8 cellular contexts compared by ENCODE assay signal in the genomic region with DNA sequence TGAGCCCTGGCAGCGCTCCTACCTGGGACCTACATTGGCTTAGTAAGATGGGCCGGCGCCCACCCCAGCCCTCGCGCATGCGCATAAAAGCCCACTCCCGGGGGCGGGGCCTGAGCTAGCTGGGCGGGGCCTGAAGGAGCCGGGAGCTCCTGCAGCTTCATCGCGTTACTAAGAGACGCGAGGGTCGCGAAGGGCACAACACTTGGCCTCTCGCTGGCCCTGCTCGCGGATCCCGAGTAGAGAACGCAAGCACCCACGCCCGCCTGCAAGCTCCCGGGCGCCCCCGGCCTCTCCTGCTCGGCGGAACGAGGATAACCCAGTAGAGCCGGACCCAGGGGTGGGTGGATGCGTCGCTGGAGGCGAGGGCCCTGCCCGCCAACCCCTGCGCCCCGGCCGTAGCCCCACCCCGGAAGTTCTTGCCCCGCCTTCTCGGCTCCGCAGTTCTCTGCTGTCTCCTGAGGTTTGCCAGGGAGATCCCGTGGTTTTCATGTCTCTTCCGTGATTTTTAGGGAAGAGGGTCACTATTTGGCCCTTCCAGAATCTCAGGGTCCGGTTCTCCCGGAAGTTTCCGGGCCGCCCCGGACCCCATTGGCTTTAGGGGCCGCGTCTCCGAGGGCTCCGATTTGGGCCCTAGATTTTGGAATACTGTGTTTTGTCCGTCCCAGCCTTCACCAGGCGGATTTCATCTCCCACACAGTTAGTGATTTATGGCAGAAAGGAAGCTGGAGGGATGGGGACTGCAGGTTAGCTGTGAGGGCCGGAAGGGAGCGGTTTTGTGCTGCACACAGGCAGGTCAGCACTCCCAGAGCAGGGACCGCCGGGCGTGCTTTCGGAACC. TPM values are rescaled to one million over a fixed set of nuclear protein-coding genes. Genes with fewer than 3 reads are reported as not detected.
A peak's percentile ranks its signal among the peaks of the same experiment; 100 is the strongest.
DNase-seq lines count a peak whose midpoint lies in the region; ATAC-seq and TF ChIP-seq lines count a peak whose summit lies in the region.

A gene with protein sequence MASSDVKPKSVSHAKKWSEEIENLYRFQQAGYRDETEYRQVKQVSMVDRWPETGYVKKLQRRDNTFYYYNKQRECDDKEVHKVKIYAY (plus strand): TSS at position 168 of the 837 bp plus-strand sequence. CDS start 7,081 bp downstream, outside the sequence.

- H3K36me3 ChIP-seq in GM23338 (ENCODE audit: insufficient read depth), result no peaks in the 10 kb centered on the region

- H3K4me1 Mint-ChIP-seq in GM23338, result peaks cover 5% of the 10 kb centered on the region; the same call in 2 of the 3 replicates
- H3K4me1 Mint-ChIP-seq in activated T-helper 17 cell treated with anti-CD3 and anti-CD28 coated beads, Interleukin-2, amount 50 U/mL, for 72 hours, result peaks cover 9% of the 10 kb centered on the region
- H3K4me1 Mint-ChIP-seq in naive thymus-derived CD8-positive, alpha-beta T cell, result peaks cover 15 to 36% (median 35%) of the 10 kb centered on the region in 4 donors
- H3K4me1 Mint-ChIP-seq in stimulated activated naive B cell treated with anti-CD40 and anti-IgM and Interleukin-4, amounts not matched to agents 10 μg/mL and 1 μg/mL and 100 μg/mL, for 72 hours, result peaks cover 6 to 13% of the 10 kb centered on the region in 2 donors

- H3F3A ChIP-seq in GM23338 (replicated peaks; ENCODE audit: low read depth), result peaks cover 8% of the 10 kb centered on the region

- H4K20me1 ChIP-seq in GM23338 (replicated peaks; ENCODE audit: insufficient read depth), result no peaks in the 10 kb centered on the region; the same call in 1 of the 2 replicates

- no peaks in the 10 kb centered on the region for H3K79me2 ChIP-seq in GM23338 (replicated peaks; ENCODE audit: insufficient read depth)

- H3K27me3 Mint-ChIP-seq in GM23338 (ENCODE audit: insufficient read depth, low read depth, poor library complexity), result peaks cover 39% of the 10 kb centered on the region
- no peaks in the 10 kb centered on the region for H3K27me3 Mint-ChIP-seq in activated T-helper 17 cell treated with anti-CD3 and anti-CD28 coated beads, Interleukin-2, amount 50 U/mL, for 72 hours
- H3K27me3 Mint-ChIP-seq in naive thymus-derived CD8-positive, alpha-beta T cell, result no peaks in the 10 kb centered on the region
- no peaks in the 10 kb centered on the region for H3K27me3 Mint-ChIP-seq in stimulated activated naive B cell treated with anti-CD40 and anti-IgM and Interleukin-4, amounts not matched to agents 10 μg/mL and 1 μg/mL and 100 μg/mL, for 72 hours

- H3K27me3 ChIP-seq in GM23338 (ENCODE audit: insufficient read depth), result peaks cover 49% of the 10 kb centered on the region

- peak; percentile 91 for ATAC-seq in GM23338
- ATAC-seq in activated T-helper 17 cell treated with anti-CD3 and anti-CD28 coated beads, Interleukin-2, amount 50 U/mL, for 72 hours (replicated peaks), result peak; percentile 95
- ATAC-seq in naive thymus-derived CD8-positive, alpha-beta T cell, result peak; percentile 86 to 90
- ATAC-seq in stimulated activated naive B cell treated with anti-CD40 and anti-IgM and Interleukin-4, amounts not matched to agents 10 μg/mL and 1 μg/mL and 100 μg/mL, for 72 hours (replicated peaks), result peak; percentile 87 to 88

- no peaks in the 10 kb centered on the region for H3K9me2 ChIP-seq in GM23338 (ENCODE audit: insufficient read depth)

- DNase-seq in Daoy (ENCODE audit: low read depth), result peak; percentile 91
- DNase-seq in GM23338 (ENCODE audit: low spot score), result peak; percentile 85
- peak; percentile 91 to 93 for DNase-seq in Kasumi-1 (lab: John Stamatoyannopoulos, UW)
- DNase-seq in RKO (ENCODE audit: low spot score), result peak; percentile 98
- DNase-seq in fibroblast of mammary gland (ENCODE audit: low read depth), result peak; percentile 93
- DNase-seq in naive thymus-derived CD8-positive, alpha-beta T cell, result peak; percentile 86 to 100 (median 94)
- DNase-seq in stimulated activated naive B cell treated with anti-CD40 and anti-IgM and Interleukin-4, amounts not matched to agents 10 μg/mL and 1 μg/mL and 100 μg/mL, for 72 hours, result peak; percentile 94

- H3K4me3 ChIP-seq in GM23338, result peak within 1 kb of the TSS; percentile 91
- peak within 1 kb of the TSS; percentile 82 for H3K4me3 ChIP-seq in fibroblast of mammary gland (ENCODE audit: control insufficient read depth, low read depth, low read length)

- H2AFZ ChIP-seq in GM23338, result peak within 1 kb of the TSS; percentile 96

- peaks cover 2% of the 10 kb centered on the region; the same call in 1 of the 3 replicates for H3K36me3 Mint-ChIP-seq in GM23338 (ENCODE audit: low read depth)
- H3K36me3 Mint-ChIP-seq in activated T-helper 17 cell treated with anti-CD3 and anti-CD28 coated beads, Interleukin-2, amount 50 U/mL, for 72 hours (ENCODE audit: low read depth), result no peaks in the 10 kb centered on the region
- no peaks in the 10 kb centered on the region for H3K36me3 Mint-ChIP-seq in naive thymus-derived CD8-positive, alpha-beta T cell
- H3K36me3 Mint-ChIP-seq in stimulated activated naive B cell treated with anti-CD40 and anti-IgM and Interleukin-4, amounts not matched to agents 10 μg/mL and 1 μg/mL and 100 μg/mL, for 72 hours, result no peaks in the 10 kb centered on the region

- POLR2A ChIA-PET in naive thymus-derived CD8-positive, alpha-beta T cell (lab: Charles Lee), result interaction anchor here (0.6 to 2.5 kb wide), 9 partner anchors 8 to 1611 kb away, joined by 3 to 20 read pairs (median 3); a partner anchor contains a TSS

- no peaks in the 10 kb centered on the region; the same call in 1 of the 2 replicates for H3K4me1 ChIP-seq in GM23338 (ENCODE audit: insufficient read depth)

- peak within 1 kb of the TSS; percentile 97 for H3K27ac ChIP-seq in GM23338 (ENCODE audit: low read depth)

- TF ChIP-seq CTCF in GM23338 (conservative IDR thresholded peaks at IDR 0.05; ENCODE audit: low read depth in 2 of 2) (no peak), fibroblast of mammary gland (conservative IDR thresholded peaks at IDR 0.05; ENCODE audit: control insufficient read depth, insufficient read depth, low read depth, low read length) (no peak)

- H3K27ac Mint-ChIP-seq in GM23338, result peak within 1 kb of the TSS; percentile 96
- H3K27ac Mint-ChIP-seq in activated T-helper 17 cell treated with anti-CD3 and anti-CD28 coated beads, Interleukin-2, amount 50 U/mL, for 72 hours, result peak within 1 kb of the TSS; percentile 98
- peak within 1 kb of the TSS; percentile 95 to 99 (median 97) for H3K27ac Mint-ChIP-seq in naive thymus-derived CD8-positive, alpha-beta T cell
- H3K27ac Mint-ChIP-seq in stimulated activated naive B cell treated with anti-CD40 and anti-IgM and Interleukin-4, amounts not matched to agents 10 μg/mL and 1 μg/mL and 100 μg/mL, for 72 hours, result peak within 1 kb of the TSS; percentile 99

- peak within 1 kb of the TSS; percentile 77 for H3K4me2 ChIP-seq in GM23338

- H3K4me3 Mint-ChIP-seq in GM23338, result peak within 1 kb of the TSS; percentile 91
- H3K4me3 Mint-ChIP-seq in activated T-helper 17 cell treated with anti-CD3 and anti-CD28 coated beads, Interleukin-2, amount 50 U/mL, for 72 hours, result peak within 1 kb of the TSS; percentile 98
- peak within 1 kb of the TSS; percentile 93 to 98 (median 96) for H3K4me3 Mint-ChIP-seq in naive thymus-derived CD8-positive, alpha-beta T cell
- peak within 1 kb of the TSS; percentile 87 to 95 for H3K4me3 Mint-ChIP-seq in stimulated activated naive B cell treated with anti-CD40 and anti-IgM and Interleukin-4, amounts not matched to agents 10 μg/mL and 1 μg/mL and 100 μg/mL, for 72 hours

- H3K9me3 Mint-ChIP-seq in GM23338, result no peaks in the 10 kb centered on the region; the same call in 2 of the 3 replicates
- H3K9me3 Mint-ChIP-seq in activated T-helper 17 cell treated with anti-CD3 and anti-CD28 coated beads, Interleukin-2, amount 50 U/mL, for 72 hours, result no peaks in the 10 kb centered on the region
- no peaks in the 10 kb centered on the region for H3K9me3 Mint-ChIP-seq in naive thymus-derived CD8-positive, alpha-beta T cell
- H3K9me3 Mint-ChIP-seq in stimulated activated naive B cell treated with anti-CD40 and anti-IgM and Interleukin-4, amounts not matched to agents 10 μg/mL and 1 μg/mL and 100 μg/mL, for 72 hours, result no peaks in the 10 kb centered on the region

TF ChIP-seq in GM23338, 12 proteins besides CTCF, POLR2A, EP300 and RAD21:
- no peak for TF ChIP-seq JUNB (IDR thresholded peaks at IDR 0.05; ENCODE audit: unreplicated experiment)
- 0 out of 2 replicates have a peak, but pooled peaks have one; percentile 30 for TF ChIP-seq POLR2AphosphoS5 (IDR thresholded peaks at IDR 0.05; ENCODE audit: low read depth)
- TF ChIP-seq, protein P1, sequence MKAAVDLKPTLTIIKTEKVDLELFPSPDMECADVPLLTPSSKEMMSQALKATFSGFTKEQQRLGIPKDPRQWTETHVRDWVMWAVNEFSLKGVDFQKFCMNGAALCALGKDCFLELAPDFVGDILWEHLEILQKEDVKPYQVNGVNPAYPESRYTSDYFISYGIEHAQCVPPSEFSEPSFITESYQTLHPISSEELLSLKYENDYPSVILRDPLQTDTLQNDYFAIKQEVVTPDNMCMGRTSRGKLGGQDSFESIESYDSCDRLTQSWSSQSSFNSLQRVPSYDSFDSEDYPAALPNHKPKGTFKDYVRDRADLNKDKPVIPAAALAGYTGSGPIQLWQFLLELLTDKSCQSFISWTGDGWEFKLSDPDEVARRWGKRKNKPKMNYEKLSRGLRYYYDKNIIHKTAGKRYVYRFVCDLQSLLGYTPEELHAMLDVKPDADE (IDR thresholded peaks at IDR 0.05), result peak; percentile 59; the same call in 1 of the 2 replicates
- peak; percentile 72; the same call in 1 of the 2 replicates for TF ChIP-seq ZNF114 (CRISPR knock-in tag; IDR thresholded peaks at IDR 0.05)
- no peak for TF ChIP-seq STAT1 (IDR thresholded peaks at IDR 0.05; ENCODE audit: unreplicated experiment)
TF ChIP-seq in GM23338: peak in this region for 3.

RNA-seq across cellular contexts. Expression of the gene that starts here (rescaled TPM):
- not detected in 2 replicates for total RNA-seq in Daoy (2014; rRNA removed; shearing (Covaris generic))
- 1.2 TPM in 1 of 2 replicates, not detected in the other for total RNA-seq in GM23338 (2014; rRNA removed; shearing (Covaris generic))
- 0.50 TPM in 1 of 2 replicates, not detected in the other for polyA plus RNA-seq in GM23338 (2016; fragmentation: Nextera tagmentation; extraction: Ambion mirVana)
- under 1 TPM in 1 of 2 donors, not detected in 1; 0.48 TPM for total RNA-seq in activated T-helper 17 cell treated with anti-CD3 and anti-CD28 coated beads, Interleukin-2, amount 50 U/mL, for 72 hours
- total RNA-seq in naive thymus-derived CD8-positive, alpha-beta T cell, result not detected
- polyA plus RNA-seq in naive thymus-derived CD8-positive, alpha-beta T cell, result 1 to 10 TPM in 1 of 3 donors, under 1 TPM in 1, not detected in 1; 0.55 to 2.2 TPM

Comparison
In these comparisons a context has a peak if more than half of its experiments do, and no peak if none do; other contexts are left out.
1. Peak in every context shown above with its lines: DNase-seq, ATAC-seq, H3K4me3 ChIP-seq and H3K27ac ChIP-seq.
2. Peak in DNase-seq in Daoy; RNA of the gene not detected or under 1 TPM.
3. Peak in ATAC-seq in activated T-helper 17 cell treated with anti-CD3 and anti-CD28 coated beads, Interleukin-2, amount 50 U/mL, for 72 hours; RNA of the gene not detected or under 1 TPM.